9 cellular contexts compared by ENCODE assay signal in genomic region chr14:33938131-33938949, GRCh38. TPM values are rescaled to one million over a fixed set of nuclear protein-coding genes. Genes with fewer than 3 reads are reported as not detected.
DNase-seq lines count a peak whose midpoint lies in the region; ATAC-seq lines count a peak whose summit lies in the region.
"Had no signal": no experiment of that assay in that cellular context is flagged by ENCODE, and none has a peak within 500 bp of the region (broad histone marks: within the 10 kb centered on the region; RNA-seq: fewer than 3 reads in every experiment).

No MANE protein-coding gene starts in this region.

- intact Hi-C loops in cardiac septum (cut with DNase I): no loop called here
- intact Hi-C loops in CD4-positive, alpha-beta memory T cell (cut with micrococcal nuclease): no loop called here

- H3K4me3 Mint-ChIP-seq in CD4-positive, alpha-beta memory T cell: no peak overlapping the region

- peaks cover 81% of the 10 kb centered on the region for H3K4me1 ChIP-seq in HUES64 (ENCODE audit: insufficient read depth, low read length)
- H3K4me1 ChIP-seq in CD4-positive, alpha-beta memory T cell (ENCODE audit: insufficient read depth, low read length): no peaks in the 10 kb centered on the region

- peak; percentile 92 for DNase-seq in COLO668 (lab: John Stamatoyannopoulos, UW; ENCODE audit: unreplicated experiment)
- peak; percentile 44 for DNase-seq in SK-N-DZ (ENCODE audit: low spot score)
- peak; percentile 88 for DNase-seq in cardiac septum (ENCODE audit: low spot score)
- DNase-seq in renal cortical epithelial cell (ENCODE audit: low read depth): peak; percentile 72
- DNase-seq in epidermal melanocyte (ENCODE audit: insufficient read length, low spot score): no peak
- DNase-seq in CD4-positive, alpha-beta memory T cell: no peak
- DNase-seq: DND-41 had no signal

- no peaks in the 10 kb centered on the region for H3K9me3 ChIP-seq in HUES64 (ENCODE audit: insufficient read depth, low read depth, low read length)
- H3K9me3 ChIP-seq in CD4-positive, alpha-beta memory T cell (ENCODE audit: control insufficient read depth in 1 of 2, low read length in 2 of 2): no peaks in the 10 kb centered on the region

- H3K36me3 Mint-ChIP-seq in CD4-positive, alpha-beta memory T cell: no peaks in the 10 kb centered on the region

- CTCF ChIA-PET in CD4-positive, alpha-beta memory T cell (lab: Charles Lee; ENCODE audit: partially characterized antibody): no interaction called here

- ATAC-seq in HG03469 (IDR thresholded peaks at IDR 0.05; ENCODE audit: unreplicated experiment): no peak

- POLR2A ChIA-PET in CD4-positive, alpha-beta memory T cell (lab: Charles Lee; ENCODE audit: partially characterized antibody): no interaction called here

- H3K27ac Mint-ChIP-seq in CD4-positive, alpha-beta memory T cell: no peak overlapping the region

- peaks cover 0 to 2% (median 0%) of the 10 kb centered on the region in 4 donors for H3K4me1 Mint-ChIP-seq in CD4-positive, alpha-beta memory T cell

- no peaks in the 10 kb centered on the region for H3K27me3 Mint-ChIP-seq in CD4-positive, alpha-beta memory T cell

- H3K27ac ChIP-seq in HUES64 (ENCODE audit: low read depth, low read length): peak overlapping the region; percentile 92
- H3K27ac ChIP-seq in CD4-positive, alpha-beta memory T cell (ENCODE audit: low read depth, low read length): no peak overlapping the region

- 0 out of 2 replicates have a peak, but pooled peaks cover 2% of the 10 kb centered on the region for H3K36me3 ChIP-seq in HUES64 (ENCODE audit: insufficient read depth, low read length)
- H3K36me3 ChIP-seq in CD4-positive, alpha-beta memory T cell (ENCODE audit: insufficient read depth, low read length): no peaks in the 10 kb centered on the region

- peak overlapping the region; percentile 29 for H3K4me3 ChIP-seq in HUES64 (ENCODE audit: low read length)
- H3K4me3 ChIP-seq in CD4-positive, alpha-beta memory T cell (ENCODE audit: low read length in 2 of 2): no peak overlapping the region

- no peaks in the 10 kb centered on the region for H3K27me3 ChIP-seq in HUES64 (ENCODE audit: insufficient read depth, low read length)
- no peaks in the 10 kb centered on the region for H3K27me3 ChIP-seq in CD4-positive, alpha-beta memory T cell (ENCODE audit: insufficient read depth, low read length)

- H3K9me3 Mint-ChIP-seq in CD4-positive, alpha-beta memory T cell: no peaks in the 10 kb centered on the region

- peak overlapping the region; percentile 58 for H3K9ac ChIP-seq in HUES64 (ENCODE audit: low read depth, low read length)

- 26% methylated on average over 20 of the region's 20 CpGs for WGBS in HUES64

RNA-seq across cellular contexts. Expression of gene EGLN3, which starts 12.5 kb away (rescaled TPM):
- polyA plus RNA-seq in HUES64 (2013, experiment 1 of 2): 19.5 TPM
- polyA plus RNA-seq in HUES64 (2013, experiment 2 of 2): 18.1 TPM
- 1.4 and 2.5 TPM in 2 replicates for polyA plus RNA-seq in SK-N-DZ (2014; cell fraction: cytosol; rRNA removed)
- 0.28 and 1.0 TPM in 2 replicates for polyA plus RNA-seq in SK-N-DZ (2014; cell fraction: nucleus; rRNA removed)
- total RNA-seq in cardiac septum (326 TPM), renal cortical epithelial cell (13.1 and 17.5 TPM in 2 replicates)
- 1 to 10 TPM; 4.0 to 4.9 TPM for total RNA-seq in CD4-positive, alpha-beta memory T cell
- 10 to 100 TPM in 1 of 2 donors, 1 to 10 TPM in 1; 5.7 to 15.4 TPM for polyA plus RNA-seq in CD4-positive, alpha-beta memory T cell

Comparison
In these comparisons a context has a peak if more than half of its experiments do, and no peak if none do; other contexts are left out.
1. DNase-seq: peak in COLO668 (single experiment), SK-N-DZ (single experiment), cardiac septum (single experiment) and renal cortical epithelial cell (single experiment); none in epidermal melanocyte (single experiment) and CD4-positive, alpha-beta memory T cell (0 of 5).
2. RNA of gene EGLN3, which starts 12.5 kb away (total RNA-seq): 326 TPM in cardiac septum (single experiment); 13.1 to 17.5 TPM in renal cortical epithelial cell and 4.0 to 4.9 TPM in CD4-positive, alpha-beta memory T cell; every median in the first group is over 10 times any median in the second.